ENCODE assay signal across 9 cellular contexts in the genomic region with DNA sequence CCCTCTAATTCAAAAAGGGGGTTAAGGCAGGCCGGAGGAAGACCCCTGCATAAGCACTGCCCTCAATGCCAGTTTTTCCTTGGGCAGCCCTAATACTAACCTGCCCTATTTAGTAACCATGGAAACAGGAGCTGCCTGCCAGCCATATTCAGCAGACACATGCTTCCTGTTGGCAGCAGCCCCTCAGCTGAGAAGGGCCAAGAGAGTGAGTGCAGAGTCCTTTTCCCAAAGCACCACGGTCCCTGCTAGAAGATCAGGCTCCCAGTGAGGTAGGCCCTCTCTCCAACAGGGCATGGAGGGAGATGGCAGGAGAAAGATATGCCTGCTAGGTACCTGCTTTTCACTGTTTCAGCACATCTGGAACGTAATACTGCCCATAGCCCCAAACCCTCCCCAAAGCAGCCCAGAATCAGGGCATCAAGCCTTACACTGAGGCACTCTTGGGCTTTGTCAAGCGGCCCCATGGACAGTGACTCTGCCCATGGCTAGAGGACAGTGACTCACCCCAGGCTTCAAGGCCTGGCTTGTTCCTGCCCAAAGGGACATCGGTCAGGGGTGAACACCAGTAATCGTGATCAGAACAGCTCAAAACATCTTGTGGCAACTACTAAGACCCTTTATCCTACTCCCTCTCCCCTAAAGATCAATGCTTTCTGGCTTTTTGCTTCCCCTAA.
DNase-seq lines count a peak whose midpoint lies in the region; ATAC-seq lines count a peak whose summit lies in the region.
"Had no signal": no experiment of that assay in that cellular context is flagged by ENCODE, and none has a peak within 500 bp of the region (broad histone marks: within the 10 kb centered on the region; RNA-seq: fewer than 3 reads in every experiment).

No MANE protein-coding gene starts in this region.

- DNase-seq in EH (ENCODE audit: low read depth), result peak; percentile 50
- DNase-seq in SHP77 (lab: John Stamatoyannopoulos, UW), result peak; percentile 39 to 60
- peak; percentile 68 for DNase-seq in Right ventricle myocardium superior
- DNase-seq in sciatic nerve (ENCODE audit: low spot score), result no peak
- DNase-seq in stimulated activated CD4-positive, alpha-beta T cell treated with anti-CD3 and anti-CD28 coated beads, Interleukin-4, amount 100 ng/mL, for 1 hour, result no peak
- no peak for DNase-seq in activated effector memory CD4-positive, alpha-beta T cell treated with Interleukin-2 at 50 U/mL for 16 hours

- ATAC-seq in Right ventricle myocardium superior (ENCODE audit: poor library complexity) (peak; percentile 53), sciatic nerve (peak; percentile 38), HG03280 (IDR thresholded peaks at IDR 0.05; ENCODE audit: unreplicated experiment) (no peak), HG03135 (IDR thresholded peaks at IDR 0.05; ENCODE audit: unreplicated experiment) (no peak)
- ATAC-seq: naive thymus-derived CD8-positive, alpha-beta T cell had no signal

- intact Hi-C loops in Right ventricle myocardium superior (cut with DNase I) (no loop called here), sciatic nerve (cut with DNase I) (no loop called here)

Comparison
In these comparisons a context has a peak if more than half of its experiments do, and no peak if none do; other contexts are left out.
1. DNase-seq: peak in EH (single experiment), SHP77 (2 of 2) and Right ventricle myocardium superior (single experiment); none in sciatic nerve (single experiment), stimulated activated CD4-positive, alpha-beta T cell treated with anti-CD3 and anti-CD28 coated beads, Interleukin-4, amount 100 ng/mL, for 1 hour (single experiment) and activated effector memory CD4-positive, alpha-beta T cell treated with Interleukin-2 at 50 U/mL for 16 hours (single experiment).
2. ATAC-seq: peak in Right ventricle myocardium superior (single experiment) and sciatic nerve (single experiment); none in HG03280 (single experiment) and HG03135 (single experiment).